8 cellular contexts compared by ENCODE assay signal in the genomic region with DNA sequence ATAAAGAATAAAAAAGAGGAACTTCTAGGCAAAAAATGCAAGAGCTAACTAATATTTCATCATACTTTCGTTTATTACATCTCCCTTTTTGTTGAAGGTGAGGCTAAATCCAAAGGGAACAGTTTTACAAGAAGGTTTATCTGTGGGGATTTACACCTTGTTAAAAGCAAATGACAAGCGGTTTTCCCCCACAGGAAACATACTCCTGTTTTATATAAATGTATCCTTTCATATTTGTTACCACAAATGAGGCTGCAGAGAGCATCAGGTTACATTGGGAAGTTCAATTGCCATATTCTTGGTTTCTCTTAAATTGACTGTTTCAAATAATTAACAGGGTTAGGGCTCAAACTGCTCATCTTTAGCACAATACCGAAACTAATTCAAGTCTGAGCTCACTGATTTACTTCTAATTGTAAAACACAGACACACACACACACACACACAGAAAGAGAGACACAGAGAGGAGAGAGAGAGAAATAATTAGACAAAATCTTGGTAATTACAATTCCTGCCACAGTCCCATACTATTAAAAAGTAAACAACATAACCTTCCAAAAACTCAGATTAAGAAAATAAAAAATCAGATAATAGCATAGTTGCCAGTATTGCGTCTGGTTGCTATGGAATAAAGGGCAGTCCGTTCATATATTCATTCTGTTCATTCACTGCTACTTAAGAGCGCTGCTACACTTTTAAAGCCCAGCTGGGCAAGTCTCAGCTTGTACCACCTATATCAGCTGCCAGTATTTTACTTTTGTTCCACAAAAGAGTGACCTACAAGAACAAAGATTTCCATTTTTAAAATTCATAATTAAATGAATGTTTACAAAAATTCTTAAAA. TPM values are rescaled to one million over a fixed set of nuclear protein-coding genes. Genes with fewer than 3 reads are reported as not detected.
DNase-seq lines count a peak whose midpoint lies in the region; ATAC-seq and TF ChIP-seq lines count a peak whose summit lies in the region.

No MANE protein-coding gene starts in this region.

- H3K23ac ChIP-seq in neuronal stem cell (ENCODE audit: low read depth, low read length, poor library complexity) = no peak overlapping the region

- H3K27me3 ChIP-seq in neuronal stem cell (ENCODE audit: control insufficient read depth in 3 of 3, insufficient read depth in 3 of 3, low read depth in 1 of 3, low read length in 3 of 3) (no peaks in the 10 kb centered on the region), brain microvascular endothelial cell (replicated peaks) (no peaks in the 10 kb centered on the region)

- POLR2A ChIA-PET in HEK293 (lab: Yijun Ruan, JAX) = interaction anchor here (3.2 kb wide), 1 partner anchor 18 kb away, joined by 33 read pairs; a partner anchor contains a TSS

- H3K4me1 ChIP-seq in HEK293 (ENCODE audit: control insufficient read depth, insufficient read depth, low read length) (peaks cover 9% of the 10 kb centered on the region), neuronal stem cell (ENCODE audit: control insufficient read depth in 2 of 2, insufficient read depth in 1 of 2, low read depth in 1 of 2, low read length in 2 of 2) (peaks cover 1 to 33% of the 10 kb centered on the region in 2 donors)

- H3K9me3 ChIP-seq in HEK293 (ENCODE audit: control insufficient read depth, insufficient read depth, low read depth, low read length) (no peaks in the 10 kb centered on the region), neuronal stem cell (replicated peaks in 1 of 2; ENCODE audit: control insufficient read depth in 2 of 2, insufficient read depth in 1 of 2, low read depth in 1 of 2, low read length in 2 of 2) (peaks cover 0 to 9% of the 10 kb centered on the region in 2 donors)

- H3K4me2 ChIP-seq in neuronal stem cell (ENCODE audit: insufficient read depth, low read length, poor library complexity, severe bottlenecking) = peak overlapping the region; percentile 2

- H3K27ac ChIP-seq in HEK293 (ENCODE audit: extremely low read depth, low read depth, low read length) = peak overlapping the region; percentile 18
- H3K27ac ChIP-seq in neuronal stem cell (replicated peaks; ENCODE audit: low read length) = peak overlapping the region; percentile 61
- H3K27ac ChIP-seq in brain microvascular endothelial cell = no peak overlapping the region

- H4K91ac ChIP-seq in neuronal stem cell (ENCODE audit: low read depth, low read length, poor library complexity) = no peak overlapping the region

- H2AFZ ChIP-seq in neuronal stem cell (ENCODE audit: low read length) = peak overlapping the region; percentile 3

- no peak overlapping the region for H2BK120ac ChIP-seq in neuronal stem cell (ENCODE audit: low read depth, low read length)

- H2BK12ac ChIP-seq in neuronal stem cell (ENCODE audit: low read length) = no peak overlapping the region

- no peak overlapping the region for H2BK5ac ChIP-seq in neuronal stem cell (ENCODE audit: low read length)

- no peak overlapping the region for H4K8ac ChIP-seq in neuronal stem cell (ENCODE audit: low read depth, low read length)

- in situ Hi-C loops in astrocyte of the cerebellum (cut with HindIII; ENCODE audit: low sequenced_read_pairs) (no loop called here), brain microvascular endothelial cell (cut with HindIII; ENCODE audit: low pct_ligation_motif_present, low sequenced_read_pairs) (no loop called here)

- H3K18ac ChIP-seq in neuronal stem cell (ENCODE audit: low read length) = no peak overlapping the region

- no CpG with 5 or more reads among the region's 6 CpGs for WGBS in neuronal stem cell (ENCODE audit: extremely low coverage in 2 of 2, insufficient read length in 2 of 2, insufficient replicate concordance in 1 of 2), 2 donors

- no peak for ATAC-seq in GM18858 (IDR thresholded peaks at IDR 0.05; ENCODE audit: unreplicated experiment)

- H3K4me3 ChIP-seq in HEK293 (ENCODE audit: low read depth, low read length) (peak overlapping the region; percentile 6), astrocyte of the cerebellum (ENCODE audit: low read depth, low read length) (peak overlapping the region; percentile 2), neuronal stem cell (ENCODE audit: low read length in 2 of 2) (no peak overlapping the region), brain microvascular endothelial cell (ENCODE audit: low read depth, low read length) (no peak overlapping the region)

- H3K79me1 ChIP-seq in neuronal stem cell (ENCODE audit: low read depth, low read length) = no peaks in the 10 kb centered on the region

- H3K14ac ChIP-seq in neuronal stem cell (ENCODE audit: low read length) = no peak overlapping the region

- H2AK5ac ChIP-seq in neuronal stem cell (ENCODE audit: low read depth, low read length) = no peak overlapping the region

- DNase-seq in EH (ENCODE audit: low read depth) (peak; percentile 18), NCI-H2081 (lab: John Stamatoyannopoulos, UW) (peak; percentile 58 to 88), astrocyte of the cerebellum (ENCODE audit: low read depth) (no peak), neuronal stem cell (ENCODE audit: low spot score) (no peak), brain microvascular endothelial cell (no peak), NCI-H2029 treated with DMSO at 0.1 percent for 48 hours (lab: John Stamatoyannopoulos, UW) (no peak)

- no peak overlapping the region for H3K4ac ChIP-seq in neuronal stem cell (ENCODE audit: low read length)

- TF ChIP-seq CTCF in HEK293 (tag by site-specific recombination; IDR thresholded peaks at IDR 0.05) = no peak
- no peak for TF ChIP-seq CTCF in astrocyte of the cerebellum (IDR thresholded peaks at IDR 0.05; ENCODE audit: low read depth, low read length, missing control alignments)
- no peak for TF ChIP-seq CTCF in brain microvascular endothelial cell (IDR thresholded peaks at IDR 0.05; ENCODE audit: low read depth, low read length, missing control alignments)

- no peaks in the 10 kb centered on the region for H3K36me3 ChIP-seq in HEK293 (ENCODE audit: control insufficient read depth in 2 of 2, insufficient read depth in 1 of 2, low read length in 2 of 2)
- peaks cover 0 to 15% of the 10 kb centered on the region in 2 donors for H3K36me3 ChIP-seq in neuronal stem cell (replicated peaks in 1 of 2; ENCODE audit: control insufficient read depth in 2 of 2, insufficient read depth in 2 of 2, low read length in 2 of 2)
- H3K36me3 ChIP-seq in brain microvascular endothelial cell (replicated peaks) = no peaks in the 10 kb centered on the region

- CTCF ChIA-PET in HEK293 (lab: Yijun Ruan, JAX) = interaction anchor here (0.6 kb wide), 2 partner anchors 16 to 68 kb away, joined by 3 read pairs; no protein-coding TSS in a partner anchor

- no peak overlapping the region for H2BK15ac ChIP-seq in neuronal stem cell (ENCODE audit: low read length)

- no peak overlapping the region for H3K9ac ChIP-seq in neuronal stem cell (ENCODE audit: low read depth, low read length, poor library complexity)

TF ChIP-seq in HEK293, 187 proteins besides CTCF, POLR2A, EP300 and RAD21 (continues in another document):
- TF ChIP-seq, protein P1, sequence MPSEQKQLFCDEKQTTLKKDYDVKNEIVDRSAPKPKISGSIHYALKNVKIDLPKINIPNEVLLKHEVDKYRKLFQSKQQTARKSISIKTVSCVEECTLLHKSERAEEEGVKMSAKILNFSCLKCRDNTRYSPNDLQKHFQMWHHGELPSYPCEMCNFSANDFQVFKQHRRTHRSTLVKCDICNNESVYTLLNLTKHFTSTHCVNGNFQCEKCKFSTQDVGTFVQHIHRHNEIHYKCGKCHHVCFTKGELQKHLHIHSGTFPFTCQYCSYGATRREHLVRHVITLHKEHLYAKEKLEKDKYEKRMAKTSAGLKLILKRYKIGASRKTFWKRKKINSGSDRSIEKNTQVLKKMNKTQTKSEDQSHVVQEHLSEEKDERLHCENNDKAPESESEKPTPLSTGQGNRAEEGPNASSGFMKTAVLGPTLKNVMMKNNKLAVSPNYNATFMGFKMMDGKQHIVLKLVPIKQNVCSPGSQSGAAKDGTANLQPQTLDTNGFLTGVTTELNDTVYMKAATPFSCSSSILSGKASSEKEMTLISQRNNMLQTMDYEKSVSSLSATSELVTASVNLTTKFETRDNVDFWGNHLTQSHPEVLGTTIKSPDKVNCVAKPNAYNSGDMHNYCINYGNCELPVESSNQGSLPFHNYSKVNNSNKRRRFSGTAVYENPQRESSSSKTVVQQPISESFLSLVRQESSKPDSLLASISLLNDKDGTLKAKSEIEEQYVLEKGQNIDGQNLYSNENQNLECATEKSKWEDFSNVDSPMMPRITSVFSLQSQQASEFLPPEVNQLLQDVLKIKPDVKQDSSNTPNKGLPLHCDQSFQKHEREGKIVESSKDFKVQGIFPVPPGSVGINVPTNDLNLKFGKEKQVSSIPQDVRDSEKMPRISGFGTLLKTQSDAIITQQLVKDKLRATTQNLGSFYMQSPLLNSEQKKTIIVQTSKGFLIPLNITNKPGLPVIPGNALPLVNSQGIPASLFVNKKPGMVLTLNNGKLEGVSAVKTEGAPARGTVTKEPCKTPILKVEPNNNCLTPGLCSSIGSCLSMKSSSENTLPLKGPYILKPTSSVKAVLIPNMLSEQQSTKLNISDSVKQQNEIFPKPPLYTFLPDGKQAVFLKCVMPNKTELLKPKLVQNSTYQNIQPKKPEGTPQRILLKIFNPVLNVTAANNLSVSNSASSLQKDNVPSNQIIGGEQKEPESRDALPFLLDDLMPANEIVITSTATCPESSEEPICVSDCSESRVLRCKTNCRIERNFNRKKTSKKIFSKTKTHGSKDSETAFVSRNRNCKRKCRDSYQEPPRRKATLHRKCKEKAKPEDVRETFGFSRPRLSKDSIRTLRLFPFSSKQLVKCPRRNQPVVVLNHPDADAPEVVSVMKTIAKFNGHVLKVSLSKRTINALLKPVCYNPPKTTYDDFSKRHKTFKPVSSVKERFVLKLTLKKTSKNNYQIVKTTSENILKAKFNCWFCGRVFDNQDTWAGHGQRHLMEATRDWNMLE (tag by site-specific recombination; conservative IDR thresholded peaks at IDR 0.05; ENCODE audit: low read depth) = 0 out of 2 replicates have a peak, but pooled peaks have one; percentile 27
- TF ChIP-seq ZNF366 (tag by site-specific recombination; conservative IDR thresholded peaks at IDR 0.05) = peak; percentile 77
- no peak for TF ChIP-seq GLIS1 (tag by site-specific recombination; IDR thresholded peaks at IDR 0.05)
- TF ChIP-seq ZNF266 (tag by site-specific recombination; IDR thresholded peaks at IDR 0.05; ENCODE audit: low read depth) = no peak
- TF ChIP-seq ZFP3 (tag by site-specific recombination; IDR thresholded peaks at IDR 0.05; ENCODE audit: low read depth) = no peak
- no peak for TF ChIP-seq ZNF654 (tag by site-specific recombination; IDR thresholded peaks at IDR 0.05; ENCODE audit: low read depth)
- no peak for TF ChIP-seq ZNF169 (tag by site-specific recombination; IDR thresholded peaks at IDR 0.05)
- TF ChIP-seq ZNF629 (tag by site-specific recombination; IDR thresholded peaks at IDR 0.05) = no peak
- TF ChIP-seq KLF7 (tag by site-specific recombination; IDR thresholded peaks at IDR 0.05; ENCODE audit: borderline replicate concordance) = no peak
- peak; percentile 54; the same call in 1 of the 2 replicates for TF ChIP-seq GFI1B (tag by site-specific recombination; IDR thresholded peaks at IDR 0.05)
- TF ChIP-seq ZNF621 (tag by site-specific recombination; IDR thresholded peaks at IDR 0.05) = no peak
- no peak for TF ChIP-seq ZNF544 (tag by site-specific recombination; IDR thresholded peaks at IDR 0.05)

RNA-seq across cellular contexts. Expression of a gene that starts 17.0 kb away (rescaled TPM):
- polyA plus RNA-seq in neuronal stem cell (2013, experiment 1 of 2) = 15.3 TPM
- 16.1 TPM for polyA plus RNA-seq in neuronal stem cell (2013, experiment 2 of 2)

Comparison
In these comparisons a context has a peak if more than half of its experiments do, and no peak if none do; other contexts are left out.
1. DNase-seq: peak in EH (single experiment) and NCI-H2081 (2 of 2); none in astrocyte of the cerebellum (single experiment), neuronal stem cell (single experiment), brain microvascular endothelial cell (single experiment) and NCI-H2029 treated with DMSO at 0.1 percent for 48 hours (single experiment).
2. H3K4me3 ChIP-seq: peak in HEK293 (single experiment) and astrocyte of the cerebellum (single experiment); none in neuronal stem cell (0 of 2) and brain microvascular endothelial cell (single experiment).